In the genomic region with DNA sequence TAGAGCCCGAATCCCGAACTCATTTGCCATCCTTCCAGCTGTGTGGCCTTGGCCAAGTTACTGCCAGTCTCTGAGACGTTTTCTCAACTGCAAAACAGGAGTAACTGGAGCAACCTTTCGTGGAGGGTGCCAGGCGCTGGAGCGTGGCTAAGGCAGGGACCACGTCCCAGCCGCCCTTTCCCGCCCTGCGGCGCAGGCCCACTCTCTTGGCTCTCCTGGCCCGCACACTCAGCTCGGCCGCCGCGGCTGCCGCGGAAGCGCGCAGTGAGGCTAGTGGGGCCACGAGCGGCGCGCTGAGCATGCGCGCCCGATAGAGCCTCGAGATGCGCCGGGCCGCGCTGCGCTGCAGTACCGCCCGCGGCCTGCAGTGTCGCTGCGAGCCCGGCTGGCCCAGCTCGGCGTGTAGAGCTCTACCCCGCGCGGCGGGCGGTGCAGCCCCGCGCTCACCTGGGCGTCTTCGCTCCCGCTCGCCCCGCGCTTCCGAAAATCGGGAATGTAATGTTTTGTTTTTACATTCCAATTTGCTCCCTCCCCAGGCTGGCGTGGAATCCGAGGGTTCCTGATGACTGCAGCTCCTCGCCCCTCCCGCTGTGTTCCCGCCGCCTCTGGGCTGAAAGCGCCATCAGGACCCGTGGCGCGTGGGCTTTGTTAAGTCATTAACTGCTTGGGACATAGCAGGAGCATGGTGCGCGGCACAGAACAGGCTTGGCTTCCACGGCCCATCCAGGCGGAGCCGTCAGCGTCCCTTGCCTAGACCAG, we compare ENCODE assay signal across 1 cellular context.
A peak's percentile ranks its signal among the peaks of the same experiment; 100 is the strongest.
TF ChIP-seq lines count a peak whose summit lies in the region.

No MANE protein-coding gene starts in this region.

TF ChIP-seq in GM12878, 131 proteins besides CTCF, POLR2A, EP300 and RAD21 (continued from another document):
- TF ChIP-seq, protein P1, sequence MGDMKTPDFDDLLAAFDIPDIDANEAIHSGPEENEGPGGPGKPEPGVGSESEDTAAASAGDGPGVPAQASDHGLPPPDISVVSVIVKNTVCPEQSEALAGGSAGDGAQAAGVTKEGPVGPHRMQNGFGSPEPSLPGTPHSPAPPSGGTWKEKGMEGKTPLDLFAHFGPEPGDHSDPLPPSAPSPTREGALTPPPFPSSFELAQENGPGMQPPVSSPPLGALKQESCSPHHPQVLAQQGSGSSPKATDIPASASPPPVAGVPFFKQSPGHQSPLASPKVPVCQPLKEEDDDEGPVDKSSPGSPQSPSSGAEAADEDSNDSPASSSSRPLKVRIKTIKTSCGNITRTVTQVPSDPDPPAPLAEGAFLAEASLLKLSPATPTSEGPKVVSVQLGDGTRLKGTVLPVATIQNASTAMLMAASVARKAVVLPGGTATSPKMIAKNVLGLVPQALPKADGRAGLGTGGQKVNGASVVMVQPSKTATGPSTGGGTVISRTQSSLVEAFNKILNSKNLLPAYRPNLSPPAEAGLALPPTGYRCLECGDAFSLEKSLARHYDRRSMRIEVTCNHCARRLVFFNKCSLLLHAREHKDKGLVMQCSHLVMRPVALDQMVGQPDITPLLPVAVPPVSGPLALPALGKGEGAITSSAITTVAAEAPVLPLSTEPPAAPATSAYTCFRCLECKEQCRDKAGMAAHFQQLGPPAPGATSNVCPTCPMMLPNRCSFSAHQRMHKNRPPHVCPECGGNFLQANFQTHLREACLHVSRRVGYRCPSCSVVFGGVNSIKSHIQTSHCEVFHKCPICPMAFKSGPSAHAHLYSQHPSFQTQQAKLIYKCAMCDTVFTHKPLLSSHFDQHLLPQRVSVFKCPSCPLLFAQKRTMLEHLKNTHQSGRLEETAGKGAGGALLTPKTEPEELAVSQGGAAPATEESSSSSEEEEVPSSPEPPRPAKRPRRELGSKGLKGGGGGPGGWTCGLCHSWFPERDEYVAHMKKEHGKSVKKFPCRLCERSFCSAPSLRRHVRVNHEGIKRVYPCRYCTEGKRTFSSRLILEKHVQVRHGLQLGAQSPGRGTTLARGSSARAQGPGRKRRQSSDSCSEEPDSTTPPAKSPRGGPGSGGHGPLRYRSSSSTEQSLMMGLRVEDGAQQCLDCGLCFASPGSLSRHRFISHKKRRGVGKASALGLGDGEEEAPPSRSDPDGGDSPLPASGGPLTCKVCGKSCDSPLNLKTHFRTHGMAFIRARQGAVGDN (IDR thresholded peaks at IDR 0.05), result peak; percentile 41; the same call in 1 of the 2 replicates
- TF ChIP-seq, protein P2, sequence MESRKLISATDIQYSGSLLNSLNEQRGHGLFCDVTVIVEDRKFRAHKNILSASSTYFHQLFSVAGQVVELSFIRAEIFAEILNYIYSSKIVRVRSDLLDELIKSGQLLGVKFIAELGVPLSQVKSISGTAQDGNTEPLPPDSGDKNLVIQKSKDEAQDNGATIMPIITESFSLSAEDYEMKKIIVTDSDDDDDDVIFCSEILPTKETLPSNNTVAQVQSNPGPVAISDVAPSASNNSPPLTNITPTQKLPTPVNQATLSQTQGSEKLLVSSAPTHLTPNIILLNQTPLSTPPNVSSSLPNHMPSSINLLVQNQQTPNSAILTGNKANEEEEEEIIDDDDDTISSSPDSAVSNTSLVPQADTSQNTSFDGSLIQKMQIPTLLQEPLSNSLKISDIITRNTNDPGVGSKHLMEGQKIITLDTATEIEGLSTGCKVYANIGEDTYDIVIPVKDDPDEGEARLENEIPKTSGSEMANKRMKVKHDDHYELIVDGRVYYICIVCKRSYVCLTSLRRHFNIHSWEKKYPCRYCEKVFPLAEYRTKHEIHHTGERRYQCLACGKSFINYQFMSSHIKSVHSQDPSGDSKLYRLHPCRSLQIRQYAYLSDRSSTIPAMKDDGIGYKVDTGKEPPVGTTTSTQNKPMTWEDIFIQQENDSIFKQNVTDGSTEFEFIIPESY (IDR thresholded peaks at IDR 0.05), result peak; percentile 80
- TF ChIP-seq SMC3 (IDR thresholded peaks at IDR 0.05; ENCODE audit: borderline replicate concordance, low read length), result peak; percentile 27
- no peak for TF ChIP-seq PAX8 (IDR thresholded peaks at IDR 0.05)
- TF ChIP-seq SMARCA5 (IDR thresholded peaks at IDR 0.05), result peak; percentile 74
- TF ChIP-seq LARP7 (IDR thresholded peaks at IDR 0.05), result peak; percentile 57; the same call in 1 of the 2 replicates
- TF ChIP-seq DPF2 (IDR thresholded peaks at IDR 0.05), result 0 out of 2 replicates have a peak, but pooled peaks have one; percentile 20
- no peak for TF ChIP-seq MXI1 (IDR thresholded peaks at IDR 0.05; ENCODE audit: low read depth, low read length)
- TF ChIP-seq, protein P3, sequence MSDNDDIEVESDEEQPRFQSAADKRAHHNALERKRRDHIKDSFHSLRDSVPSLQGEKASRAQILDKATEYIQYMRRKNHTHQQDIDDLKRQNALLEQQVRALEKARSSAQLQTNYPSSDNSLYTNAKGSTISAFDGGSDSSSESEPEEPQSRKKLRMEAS (IDR thresholded peaks at IDR 0.05; ENCODE audit: low read depth, low read length), result no peak
- peak; percentile 57; the same call in 1 of the 2 replicates for TF ChIP-seq ZNF207 (IDR thresholded peaks at IDR 0.05; ENCODE audit: borderline replicate concordance)
- peak; percentile 54; the same call in 1 of the 2 replicates for TF ChIP-seq RB1 (IDR thresholded peaks at IDR 0.05; ENCODE audit: borderline replicate concordance)
